9 cellular contexts compared by ENCODE assay signal in the genomic region with DNA sequence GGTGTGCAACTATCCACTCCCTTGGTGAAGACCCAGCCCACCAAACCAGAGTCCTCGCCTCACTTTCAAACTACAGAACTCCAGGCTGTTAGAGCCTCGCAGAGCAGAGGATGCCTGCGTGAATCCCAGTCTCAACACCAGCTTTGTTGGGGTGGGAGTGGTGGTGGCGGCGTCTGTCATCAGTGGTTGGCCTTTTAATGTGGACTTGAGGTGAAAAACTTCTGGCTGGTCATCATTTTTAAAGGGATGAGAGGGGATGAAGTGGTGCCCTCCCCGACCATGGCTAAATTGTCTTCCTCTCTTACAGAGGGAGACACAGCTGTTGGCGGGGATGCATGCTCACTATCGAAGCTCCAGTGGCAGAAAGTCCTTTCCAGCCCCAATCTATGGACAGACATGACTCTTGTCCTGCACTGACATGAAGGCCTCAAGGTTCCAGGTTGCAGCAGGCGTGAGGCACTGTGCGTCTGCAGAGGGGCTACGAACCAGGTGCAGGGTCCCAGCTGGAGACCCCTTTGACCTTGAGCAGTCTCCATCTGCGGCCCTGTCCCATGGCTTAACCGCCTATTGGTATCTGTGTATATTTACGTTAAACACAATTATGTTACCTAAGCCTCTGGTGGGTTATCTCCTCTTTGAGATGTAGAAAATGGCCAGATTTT. TPM values are rescaled to one million over a fixed set of nuclear protein-coding genes. Genes with fewer than 3 reads are reported as not detected.
DNase-seq lines count a peak whose midpoint lies in the region; ATAC-seq and TF ChIP-seq lines count a peak whose summit lies in the region.
"Had no signal": no experiment of that assay in that cellular context is flagged by ENCODE, and none has a peak within 500 bp of the region (broad histone marks: within the 10 kb centered on the region; RNA-seq: fewer than 3 reads in every experiment).

No MANE protein-coding gene starts in this region.

- peak; percentile 11 for ATAC-seq in effector memory CD8-positive, alpha-beta T cell (replicated peaks)

- no peaks in the 10 kb centered on the region for H3K27me3 Mint-ChIP-seq in activated naive CD4-positive, alpha-beta T cell treated with anti-CD3 and anti-CD28 coated beads for 36 hours (ENCODE audit: low read depth)
- no peaks in the 10 kb centered on the region for H3K27me3 Mint-ChIP-seq in effector memory CD8-positive, alpha-beta T cell
- H3K27me3 Mint-ChIP-seq in progenitor cell of endocrine pancreas = no peaks in the 10 kb centered on the region

- H3F3A ChIP-seq in PC-9 (ENCODE audit: insufficient read depth, low read depth) = peaks cover 90% of the 10 kb centered on the region

- H3K36me3 Mint-ChIP-seq in activated naive CD4-positive, alpha-beta T cell treated with anti-CD3 and anti-CD28 coated beads for 36 hours (ENCODE audit: low read depth) = peaks cover 50% of the 10 kb centered on the region
- peaks cover 91% of the 10 kb centered on the region for H3K36me3 Mint-ChIP-seq in effector memory CD8-positive, alpha-beta T cell (ENCODE audit: insufficient read depth)
- peaks cover 27% of the 10 kb centered on the region for H3K36me3 Mint-ChIP-seq in progenitor cell of endocrine pancreas (ENCODE audit: insufficient read depth)

- peak overlapping the region; percentile 86 for H3K27ac ChIP-seq in PC-9

- H3K27me3 ChIP-seq in PC-9 (ENCODE audit: insufficient read depth, low read depth) = no peaks in the 10 kb centered on the region

- peaks cover 13% of the 10 kb centered on the region for H4K20me1 ChIP-seq in PC-9 (ENCODE audit: insufficient read depth)

- H3K9me3 Mint-ChIP-seq in activated naive CD4-positive, alpha-beta T cell treated with anti-CD3 and anti-CD28 coated beads for 36 hours = no peaks in the 10 kb centered on the region
- H3K9me3 Mint-ChIP-seq in effector memory CD8-positive, alpha-beta T cell = no peaks in the 10 kb centered on the region
- H3K9me3 Mint-ChIP-seq in progenitor cell of endocrine pancreas (ENCODE audit: low read depth) = no peaks in the 10 kb centered on the region

- no peaks in the 10 kb centered on the region for H3K4me1 Mint-ChIP-seq in activated naive CD4-positive, alpha-beta T cell treated with anti-CD3 and anti-CD28 coated beads for 36 hours (ENCODE audit: low read depth)
- peaks cover 5 to 11% of the 10 kb centered on the region in 2 donors for H3K4me1 Mint-ChIP-seq in effector memory CD8-positive, alpha-beta T cell (ENCODE audit: low read depth in 2 of 2)
- peaks cover 18% of the 10 kb centered on the region for H3K4me1 Mint-ChIP-seq in progenitor cell of endocrine pancreas (ENCODE audit: low read depth)

- no peak overlapping the region for H2AFZ ChIP-seq in PC-9

- no peak overlapping the region for H3K4me2 ChIP-seq in PC-9

- H3K4me1 ChIP-seq in PC-9 (replicated peaks; ENCODE audit: insufficient read depth) = peaks cover 12% of the 10 kb centered on the region

- DNase-seq in activated naive CD4-positive, alpha-beta T cell treated with anti-CD3 and anti-CD28 coated beads for 36 hours = no peak
- no peak for DNase-seq in activated naive CD4-positive, alpha-beta T cell treated with anti-CD3 and anti-CD28 coated beads, Interleukin-2, amount 50 U/mL, for 16 hours
- DNase-seq in PC-9 (peak in 1 of 2 experiments; percentile 51), progenitor cell of endocrine pancreas (ENCODE audit: low spot score, unreplicated experiment) (no peak), activated gamma-delta T cell treated with Interleukin-2 at 50 U/mL for 16 hours (no peak), SKM-1 treated with dmso at 0.1 percent for 144 hours (lab: John Stamatoyannopoulos, UW; ENCODE audit: unreplicated experiment) (no peak), middle frontal gyrus (ENCODE audit: extremely low spot score, low spot score) (no peak)
- no peak for DNase-seq in effector memory CD8-positive, alpha-beta T cell
- DNase-seq: NCI-H2227 treated with DMSO at 0.1 percent for 48 hours had no signal

- POLR2A ChIA-PET in PC-9 (lab: Charles Lee; ENCODE audit: unreplicated experiment) = interaction anchor here (0.7 kb wide), 1 partner anchor 39 kb away, joined by 3 read pairs; no protein-coding TSS in a partner anchor

- TF ChIP-seq CTCF in PC-9 (conservative IDR thresholded peaks at IDR 0.05) (no peak), progenitor cell of endocrine pancreas (IDR thresholded peaks at IDR 0.05; ENCODE audit: unreplicated experiment) (no peak)

- H3K4me3 ChIP-seq in PC-9 = no peak overlapping the region

- H3K9me2 ChIP-seq in PC-9 (ENCODE audit: insufficient read depth) = no peaks in the 10 kb centered on the region

- peaks cover 34% of the 10 kb centered on the region for H3K79me2 ChIP-seq in PC-9 (ENCODE audit: low read depth)

- intact Hi-C loops in activated naive CD4-positive, alpha-beta T cell treated with anti-CD3 and anti-CD28 coated beads for 36 hours (cut with micrococcal nuclease) = no loop called here
- intact Hi-C loops in PC-9 (cut with micrococcal nuclease; ENCODE audit: unreplicated experiment) = loop anchor here (10.0 kb wide), 1 partner anchor 60 kb away; no protein-coding TSS in a partner anchor

- no peak overlapping the region for H3K4me3 Mint-ChIP-seq in activated naive CD4-positive, alpha-beta T cell treated with anti-CD3 and anti-CD28 coated beads for 36 hours
- H3K4me3 Mint-ChIP-seq in effector memory CD8-positive, alpha-beta T cell = no peak overlapping the region
- H3K4me3 Mint-ChIP-seq in progenitor cell of endocrine pancreas (ENCODE audit: low read depth) = no peak overlapping the region

- H3K27ac Mint-ChIP-seq in activated naive CD4-positive, alpha-beta T cell treated with anti-CD3 and anti-CD28 coated beads for 36 hours = peak overlapping the region; percentile 78
- H3K27ac Mint-ChIP-seq in effector memory CD8-positive, alpha-beta T cell = peak overlapping the region; percentile 63 to 90
- peak overlapping the region; percentile 81 for H3K27ac Mint-ChIP-seq in progenitor cell of endocrine pancreas

- H3K36me3 ChIP-seq in PC-9 (ENCODE audit: low read depth) = peaks cover 44% of the 10 kb centered on the region

- H3K9me3 ChIP-seq in PC-9 (ENCODE audit: insufficient read depth, low read depth) = no peaks in the 10 kb centered on the region

- no TSS peak for BruUV-seq in PC-9 (replicated peaks; lab: Mats Ljungman, UMichigan)

- CTCF ChIA-PET in activated naive CD4-positive, alpha-beta T cell treated with anti-CD3 and anti-CD28 coated beads for 36 hours (lab: Charles Lee) = interaction anchor here (1.3 kb wide), 1 partner anchor 61 kb away, joined by 3 read pairs; no protein-coding TSS in a partner anchor
- CTCF ChIA-PET in PC-9 (lab: Charles Lee) = no interaction called here

RNA-seq across cellular contexts. Expression of a gene that starts 54.8 kb away (rescaled TPM):
- 100 to 1,000 TPM; 229 to 230 TPM for total RNA-seq in activated naive CD4-positive, alpha-beta T cell treated with anti-CD3 and anti-CD28 coated beads for 36 hours
- total RNA-seq in PC-9 (2021) (231 and 240 TPM in 2 replicates), progenitor cell of endocrine pancreas (258 and 274 TPM in 2 replicates)
